ENCODE assay signal across 11 cellular contexts in the genomic region with DNA sequence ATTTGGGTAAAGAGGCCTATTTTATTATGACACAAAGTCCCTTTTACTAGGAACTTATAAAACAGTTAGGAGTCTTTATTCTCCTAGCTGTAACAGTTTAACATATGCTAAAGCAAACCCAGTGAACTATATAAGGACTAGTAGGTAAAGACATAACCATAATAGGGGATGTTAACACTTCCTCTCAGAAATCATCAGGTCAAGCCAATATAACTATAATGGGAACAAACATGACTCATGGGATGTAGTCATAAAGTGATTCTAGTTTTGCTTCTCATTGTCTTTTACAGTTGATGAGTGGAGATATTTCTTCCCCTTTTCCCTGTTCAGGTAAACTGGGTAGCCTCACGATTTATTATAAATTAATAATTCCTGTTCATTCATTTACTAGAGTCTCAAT. TPM values are rescaled to one million over a fixed set of nuclear protein-coding genes. Genes with fewer than 3 reads are reported as not detected.
DNase-seq lines count a peak whose midpoint lies in the region; ATAC-seq, FAIRE-seq and TF ChIP-seq lines count a peak whose summit lies in the region.
"Had no signal": no experiment of that assay in that cellular context is flagged by ENCODE, and none has a peak within 500 bp of the region (broad histone marks: within the 10 kb centered on the region; RNA-seq: fewer than 3 reads in every experiment).

No MANE protein-coding gene starts in this region.

- POLR2A ChIA-PET in CD8-positive, alpha-beta memory T cell (lab: Charles Lee) = no interaction called here

- no peak overlapping the region for H3K27ac Mint-ChIP-seq in CD8-positive, alpha-beta memory T cell
- H3K27ac Mint-ChIP-seq: activated CD4-positive, alpha-beta T cell treated with anti-CD3 and anti-CD28 coated beads, Interleukin-2, amount 10 ng/mL, durations not matched to agents 24 days and 14 days had no signal

- H3K4me1 Mint-ChIP-seq in CD8-positive, alpha-beta memory T cell = no peaks in the 10 kb centered on the region
- H3K4me1 Mint-ChIP-seq: activated CD4-positive, alpha-beta T cell treated with anti-CD3 and anti-CD28 coated beads, Interleukin-2, amount 10 ng/mL, durations not matched to agents 24 days and 14 days had no signal

- TF ChIP-seq CTCF in epithelial cell of esophagus (IDR thresholded peaks at IDR 0.05; ENCODE audit: insufficient read depth, low read depth, low read length, missing control alignments) = no peak

- no peak for TF ChIP-seq POLR2A in GM12892 (IDR thresholded peaks at IDR 0.05; ENCODE audit: low read depth, low read length)

- H3K9me3 Mint-ChIP-seq in CD8-positive, alpha-beta memory T cell = peaks cover 5 to 22% (median 5%) of the 10 kb centered on the region in 5 donors
- H3K9me3 Mint-ChIP-seq: activated CD4-positive, alpha-beta T cell treated with anti-CD3 and anti-CD28 coated beads, Interleukin-2, amount 10 ng/mL, durations not matched to agents 24 days and 14 days had no signal

- H3K9me3 ChIP-seq in CD8-positive, alpha-beta memory T cell (ENCODE audit: low read length) = no peaks in the 10 kb centered on the region
- H3K9me3 ChIP-seq: adrenal gland had no signal

- FAIRE-seq in GM12892 (lab: Jason Lieb, UNC) = peak; percentile 74

- CTCF ChIA-PET in CD8-positive, alpha-beta memory T cell (lab: Charles Lee) = no interaction called here

- H3K4me1 ChIP-seq in CD8-positive, alpha-beta memory T cell (ENCODE audit: insufficient read depth, low read length) = no peaks in the 10 kb centered on the region

- no peaks in the 10 kb centered on the region for H3K27me3 ChIP-seq in CD8-positive, alpha-beta memory T cell (ENCODE audit: insufficient read depth, low read length, poor library complexity, severe bottlenecking)
- H3K27me3 ChIP-seq: adrenal gland had no signal

- DNase-seq in GM12892 (ENCODE audit: insufficient read length) = no peak
- DNase-seq in epithelial cell of esophagus (ENCODE audit: low read depth) = peak; percentile 69
- DNase-seq in midbrain (lab: John Stamatoyannopoulos, UW) = no peak
- DNase-seq in activated T-cell treated with anti-CD3 and anti-CD28 coated beads, Interleukin-2, amount 50 U/mL, for 1 hour = no peak
- DNase-seq in CD8-positive, alpha-beta memory T cell = no peak
- DNase-seq: activated CD4-positive, alpha-beta T cell treated with anti-CD3 and anti-CD28 coated beads, Interleukin-2, amount 10 ng/mL, durations not matched to agents 24 days and 14 days; adrenal gland had no signal

- no peak overlapping the region for H3K27ac ChIP-seq in CD8-positive, alpha-beta memory T cell (ENCODE audit: low read depth, low read length)
- H3K27ac ChIP-seq: adrenal gland had no signal

- ATAC-seq in GM21619 (IDR thresholded peaks at IDR 0.05; ENCODE audit: unreplicated experiment) (peak; percentile 85), HG03469 (IDR thresholded peaks at IDR 0.05; ENCODE audit: unreplicated experiment) (peak; percentile 92), HG03280 (IDR thresholded peaks at IDR 0.05; ENCODE audit: unreplicated experiment) (no peak)

- H3K36me3 Mint-ChIP-seq in CD8-positive, alpha-beta memory T cell = no peaks in the 10 kb centered on the region

- no peaks in the 10 kb centered on the region for H3K27me3 Mint-ChIP-seq in CD8-positive, alpha-beta memory T cell
- H3K27me3 Mint-ChIP-seq: activated CD4-positive, alpha-beta T cell treated with anti-CD3 and anti-CD28 coated beads, Interleukin-2, amount 10 ng/mL, durations not matched to agents 24 days and 14 days had no signal

- H3K36me3 ChIP-seq in CD8-positive, alpha-beta memory T cell (ENCODE audit: insufficient read depth, low read length) = no peaks in the 10 kb centered on the region
- H3K36me3 ChIP-seq: adrenal gland had no signal

- no peak overlapping the region for H3K4me3 Mint-ChIP-seq in CD8-positive, alpha-beta memory T cell
- H3K4me3 Mint-ChIP-seq: activated CD4-positive, alpha-beta T cell treated with anti-CD3 and anti-CD28 coated beads, Interleukin-2, amount 10 ng/mL, durations not matched to agents 24 days and 14 days had no signal

- H3K4me3 ChIP-seq in epithelial cell of esophagus (ENCODE audit: low read length) = no peak overlapping the region
- no peak overlapping the region for H3K4me3 ChIP-seq in CD8-positive, alpha-beta memory T cell (ENCODE audit: low read length)
- H3K4me3 ChIP-seq: adrenal gland had no signal

RNA-seq across cellular contexts. Expression of a gene that starts 9.7 kb away (rescaled TPM):
- polyA plus RNA-seq in GM12892 (2012; ENCODE audit: missing spikeins) = not detected
- not detected for total RNA-seq in CD8-positive, alpha-beta memory T cell
- not detected for polyA plus RNA-seq in CD8-positive, alpha-beta memory T cell
- total RNA-seq: activated CD4-positive, alpha-beta T cell treated with anti-CD3 and anti-CD28 coated beads, Interleukin-2, amount 10 ng/mL, durations not matched to agents 24 days and 14 days; mucosa of gallbladder had no signal
